Comparison of ENCODE assay signal across 24 cellular contexts in the genomic region with DNA sequence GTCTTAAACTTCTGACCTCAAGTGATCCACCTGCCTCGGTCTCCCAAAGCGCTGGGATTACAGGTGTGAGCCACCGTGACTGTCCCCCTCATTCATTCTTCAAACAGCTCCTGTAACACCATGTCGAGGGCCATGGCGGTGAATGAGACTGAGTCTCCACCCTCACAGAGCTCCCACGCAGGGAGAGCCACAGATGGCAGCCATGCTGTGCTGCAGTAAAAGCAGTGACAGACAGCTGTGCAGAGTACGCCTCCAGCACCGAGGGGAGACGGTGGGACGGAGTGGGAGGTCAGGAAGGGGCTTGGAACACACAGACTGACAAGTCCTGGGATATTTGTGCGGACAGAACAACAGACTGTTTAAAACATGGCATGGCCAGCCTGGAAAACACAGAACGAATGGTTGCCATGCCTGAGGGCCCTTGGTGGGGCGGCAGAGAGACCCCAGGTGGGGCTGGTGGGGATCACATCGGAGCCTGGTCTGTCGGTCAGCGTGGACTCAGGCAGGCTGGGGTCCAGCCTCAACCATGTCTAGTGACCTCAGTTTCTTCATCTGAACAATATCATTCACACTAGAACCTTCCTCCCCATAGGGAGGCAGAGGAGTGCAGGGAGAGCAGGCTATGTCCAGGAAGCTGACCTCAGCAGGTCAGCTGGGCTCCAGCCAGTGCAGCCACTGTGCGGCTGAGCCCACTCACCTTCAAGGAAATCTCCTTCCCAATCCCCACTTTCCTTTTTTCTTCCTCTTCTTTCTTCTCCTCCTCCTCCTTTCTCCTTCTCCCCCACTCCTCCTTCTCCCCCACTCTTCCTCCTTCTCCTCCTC. TPM values are rescaled to one million over a fixed set of nuclear protein-coding genes. Genes with fewer than 3 reads are reported as not detected.
DNase-seq lines count a peak whose midpoint lies in the region; ATAC-seq and TF ChIP-seq lines count a peak whose summit lies in the region.
"Had no signal": no experiment of that assay in that cellular context is flagged by ENCODE, and none has a peak within 500 bp of the region (broad histone marks: within the 10 kb centered on the region; RNA-seq: fewer than 3 reads in every experiment).

No MANE protein-coding gene starts in this region.

- no peaks in the 10 kb centered on the region for H3K79me1 ChIP-seq in neuronal stem cell (ENCODE audit: low read depth, low read length)

- peaks cover 2% of the 10 kb centered on the region for H3K9me3 ChIP-seq in RWPE2 (ENCODE audit: severe bottlenecking)
- H3K9me3 ChIP-seq in neuronal stem cell (replicated peaks in 1 of 2; ENCODE audit: control insufficient read depth in 2 of 2, insufficient read depth in 1 of 2, low read depth in 1 of 2, low read length in 2 of 2): no peaks in the 10 kb centered on the region
- H3K9me3 ChIP-seq in CD8-positive, alpha-beta T cell (ENCODE audit: low read length): no peaks in the 10 kb centered on the region
- H3K9me3 ChIP-seq: MG63 had no signal

- peak overlapping the region; percentile 72 for H3K27ac Mint-ChIP-seq in glutamatergic neuron (ENCODE audit: unreplicated experiment)
- H3K27ac Mint-ChIP-seq in CD8-positive, alpha-beta T cell: no peak overlapping the region
- H3K27ac Mint-ChIP-seq: CD4-positive, alpha-beta T cell had no signal

- no peaks in the 10 kb centered on the region for H3K9me3 Mint-ChIP-seq in glutamatergic neuron (ENCODE audit: unreplicated experiment)
- no peaks in the 10 kb centered on the region for H3K9me3 Mint-ChIP-seq in CD8-positive, alpha-beta T cell
- H3K9me3 Mint-ChIP-seq: CD4-positive, alpha-beta T cell had no signal

- POLR2A ChIA-PET in CD8-positive, alpha-beta T cell (lab: Charles Lee): no interaction called here

- H3K18ac ChIP-seq in neuronal stem cell (ENCODE audit: low read length): peak overlapping the region; percentile 85

- H3K4me3 Mint-ChIP-seq in glutamatergic neuron (ENCODE audit: unreplicated experiment): no peak overlapping the region
- H3K4me3 Mint-ChIP-seq in CD8-positive, alpha-beta T cell: no peak overlapping the region
- H3K4me3 Mint-ChIP-seq: CD4-positive, alpha-beta T cell had no signal

- H3K4me1 ChIP-seq in RWPE2 (ENCODE audit: insufficient read depth, poor library complexity, severe bottlenecking): no peaks in the 10 kb centered on the region
- H3K4me1 ChIP-seq in neuronal stem cell (ENCODE audit: control insufficient read depth in 2 of 2, insufficient read depth in 1 of 2, low read depth in 1 of 2, low read length in 2 of 2): peaks cover 6% of the 10 kb centered on the region in 2 donors
- no peaks in the 10 kb centered on the region for H3K4me1 ChIP-seq in CD8-positive, alpha-beta T cell (ENCODE audit: insufficient read depth, low read length)

- ATAC-seq in RWPE2 (ENCODE audit: low read depth) (0 out of 3 replicates have a peak, but pooled peaks have one; percentile 46), GM21825 (IDR thresholded peaks at IDR 0.05; ENCODE audit: unreplicated experiment) (no peak), HG02840 (IDR thresholded peaks at IDR 0.05; ENCODE audit: low FRiP score, unreplicated experiment) (no peak)
- ATAC-seq in CD8-positive, alpha-beta T cell: no peak

- H3K27me3 ChIP-seq in H7 (ENCODE audit: control insufficient read depth, insufficient read depth, low read length) (no peaks in the 10 kb centered on the region), RWPE2 (ENCODE audit: insufficient read depth, poor library complexity, severe bottlenecking) (no peaks in the 10 kb centered on the region), neuronal stem cell (ENCODE audit: control insufficient read depth in 3 of 3, insufficient read depth in 3 of 3, low read depth in 1 of 3, low read length in 3 of 3) (peaks cover 0 to 17% (median 0%) of the 10 kb centered on the region in 3 experiments)
- H3K27me3 ChIP-seq in CD8-positive, alpha-beta T cell (ENCODE audit: insufficient read depth, low read length): no peaks in the 10 kb centered on the region
- H3K27me3 ChIP-seq: MG63 had no signal

- peak overlapping the region; percentile 52 for H2BK15ac ChIP-seq in neuronal stem cell (ENCODE audit: low read length)

- H3K4ac ChIP-seq in neuronal stem cell (ENCODE audit: low read length): no peak overlapping the region

- no peak overlapping the region for H3K14ac ChIP-seq in neuronal stem cell (ENCODE audit: low read length)

- no peaks in the 10 kb centered on the region for H3K36me3 Mint-ChIP-seq in glutamatergic neuron (ENCODE audit: unreplicated experiment)
- no peaks in the 10 kb centered on the region for H3K36me3 Mint-ChIP-seq in CD8-positive, alpha-beta T cell

- no peak overlapping the region for H3K4me2 ChIP-seq in neuronal stem cell (ENCODE audit: insufficient read depth, low read length, poor library complexity, severe bottlenecking)
- H3K4me2 ChIP-seq: PC-9 had no signal

- H4K8ac ChIP-seq in neuronal stem cell (ENCODE audit: low read depth, low read length): peak overlapping the region; percentile 89

- CTCF ChIA-PET in CD8-positive, alpha-beta T cell (lab: Charles Lee): no interaction called here

- peak overlapping the region; percentile 68 for H2AFZ ChIP-seq in neuronal stem cell (ENCODE audit: low read length)
- H2AFZ ChIP-seq: GM23248, PC-9 had no signal

- intact Hi-C loops in CD8-positive, alpha-beta T cell (cut with DNase I, micrococcal nuclease): no loop called here

- no peak overlapping the region for H2AK5ac ChIP-seq in neuronal stem cell (ENCODE audit: low read depth, low read length)

- no peak overlapping the region for H3K23ac ChIP-seq in neuronal stem cell (ENCODE audit: low read depth, low read length, poor library complexity)

- no peak overlapping the region for H3K27ac ChIP-seq in RWPE2 (ENCODE audit: poor library complexity, severe bottlenecking)
- no peak overlapping the region for H3K27ac ChIP-seq in neuronal stem cell (replicated peaks; ENCODE audit: low read length)
- no peak overlapping the region for H3K27ac ChIP-seq in CD8-positive, alpha-beta T cell (ENCODE audit: low read depth, low read length)
- H3K27ac ChIP-seq: GM23248, PC-9, SK-N-MC had no signal

- H4K91ac ChIP-seq in neuronal stem cell (ENCODE audit: low read depth, low read length, poor library complexity): no peak overlapping the region

- H3K9ac ChIP-seq in neuronal stem cell (ENCODE audit: low read depth, low read length, poor library complexity): no peak overlapping the region
- H3K9ac ChIP-seq: GM23248 had no signal

- H3K4me3 ChIP-seq in H7 (ENCODE audit: insufficient read depth, low read depth, low read length) (no peak overlapping the region), RWPE2 (ENCODE audit: severe bottlenecking) (no peak overlapping the region), neuronal stem cell (ENCODE audit: low read length in 2 of 2) (peak overlapping the region in 1 of 2 donors; percentile 48)
- H3K4me3 ChIP-seq in CD8-positive, alpha-beta T cell (ENCODE audit: low read depth, low read length): no peak overlapping the region
- H3K4me3 ChIP-seq: GM23248, MG63, PC-9, SK-N-MC had no signal

- no peak for TF ChIP-seq CTCF in RWPE2 (IDR thresholded peaks at IDR 0.05; ENCODE audit: poor library complexity, severe bottlenecking)
- TF ChIP-seq CTCF in glutamatergic neuron (IDR thresholded peaks at IDR 0.05; ENCODE audit: partially characterized antibody, unreplicated experiment): no peak
- no peak for TF ChIP-seq CTCF in CD8-positive, alpha-beta T cell (IDR thresholded peaks at IDR 0.05)

- DNase-seq in H7: peak; percentile 22
- DNase-seq in RWPE2 (ENCODE audit: low spot score): no peak
- DNase-seq in glutamatergic neuron: no peak
- DNase-seq in neuronal stem cell (ENCODE audit: low spot score): no peak
- DNase-seq in CD8-positive, alpha-beta T cell: no peak
- DNase-seq in NCI-H526 (lab: John Stamatoyannopoulos, UW): no peak
- DNase-seq: ACHN; AML-193; Calu3; CD4-positive, alpha-beta T cell; DMS79 treated with DMSO at 0.1 percent for 48 hours; GM23248; Karpas-422; MG63; NCI-H1092 treated with DMSO at 0.1 percent for 48 hours; NCI-H2081 treated with DMSO at 0.1 percent for 48 hours; NCI-H226; NCI-H524 treated with DMSO at 0.1 percent for 48 hours; PC-9; Right ventricle myocardium superior; T-helper 1 cell had no signal

- H3K27me3 Mint-ChIP-seq in glutamatergic neuron (ENCODE audit: unreplicated experiment): peaks cover 1% of the 10 kb centered on the region
- H3K27me3 Mint-ChIP-seq in CD8-positive, alpha-beta T cell (ENCODE audit: low read depth): peaks cover 13% of the 10 kb centered on the region

- WGBS in neuronal stem cell (ENCODE audit: extremely low coverage in 2 of 2, insufficient read length in 2 of 2, insufficient replicate concordance in 1 of 2), 2 donors: no CpG with 5 or more reads among the region's 17 CpGs

- H3K36me3 ChIP-seq in H7 (replicated peaks; ENCODE audit: control insufficient read depth, insufficient read depth, low read length) (no peaks in the 10 kb centered on the region), RWPE2 (ENCODE audit: low read depth) (no peaks in the 10 kb centered on the region), neuronal stem cell (replicated peaks in 1 of 2; ENCODE audit: control insufficient read depth in 2 of 2, insufficient read depth in 2 of 2, low read length in 2 of 2) (no peaks in the 10 kb centered on the region)
- H3K36me3 ChIP-seq in CD8-positive, alpha-beta T cell (ENCODE audit: insufficient read depth, low read length): no peaks in the 10 kb centered on the region
- H3K36me3 ChIP-seq: MG63 had no signal

- H3K4me1 Mint-ChIP-seq in glutamatergic neuron (ENCODE audit: low read depth, unreplicated experiment): peaks cover 3% of the 10 kb centered on the region
- H3K4me1 Mint-ChIP-seq in CD8-positive, alpha-beta T cell (ENCODE audit: low read depth): no peaks in the 10 kb centered on the region

- peak overlapping the region; percentile 82 for H2BK12ac ChIP-seq in neuronal stem cell (ENCODE audit: low read length)

- H2BK120ac ChIP-seq in neuronal stem cell (ENCODE audit: low read depth, low read length): no peak overlapping the region

- no peak overlapping the region for H2BK5ac ChIP-seq in neuronal stem cell (ENCODE audit: low read length)

RNA-seq across cellular contexts. Expression of gene LCTL, which starts 20.6 kb away (rescaled TPM):
- 1.9 TPM in 2 replicates for total RNA-seq in H7 (2014; rRNA removed; shearing (Covaris generic))
- total RNA-seq in glutamatergic neuron (ENCODE audit: unreplicated experiment): not detected
- polyA plus RNA-seq in neuronal stem cell (2013, experiment 1 of 2): 10.9 TPM
- 10.4 TPM for polyA plus RNA-seq in neuronal stem cell (2013, experiment 2 of 2)
- not detected for total RNA-seq in CD8-positive, alpha-beta T cell
- total RNA-seq: CD4-positive, alpha-beta T cell; GM23248; PC-9; Right ventricle myocardium superior had no signal
